In the genomic region with DNA sequence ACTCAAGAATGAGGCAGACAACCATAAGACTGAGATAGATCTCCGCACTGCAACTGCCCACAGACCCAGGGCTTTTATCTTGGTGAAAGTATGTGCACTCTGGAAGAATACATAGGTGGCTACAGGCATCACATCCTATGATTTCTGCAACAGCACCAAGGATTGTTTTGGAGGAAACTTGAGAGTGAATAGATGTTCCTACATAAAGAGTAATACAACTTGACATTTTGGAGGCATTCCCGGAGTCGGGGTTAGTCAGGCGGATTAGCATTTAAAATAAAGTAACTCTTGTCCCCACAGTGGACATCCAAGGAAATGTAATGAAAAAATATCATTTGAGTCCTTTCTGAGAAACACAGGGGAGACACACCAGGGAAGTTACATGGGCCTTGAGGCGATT, we compare ENCODE assay signal across 20 cellular contexts. TPM values are rescaled to one million over a fixed set of nuclear protein-coding genes. Genes with fewer than 3 reads are reported as not detected.
DNase-seq lines count a peak whose midpoint lies in the region; TF ChIP-seq lines count a peak whose summit lies in the region.
"Had no signal": no experiment of that assay in that cellular context is flagged by ENCODE, and none has a peak within 500 bp of the region (broad histone marks: within the 10 kb centered on the region; RNA-seq: fewer than 3 reads in every experiment).

No MANE protein-coding gene starts in this region.

- DNase-seq in MG63 (peak; percentile 30), amniotic stem cell (lab: John Stamatoyannopoulos, UW) (peak; percentile 50), fibroblast of gingiva (ENCODE audit: low read depth) (peak; percentile 70), iPS-NIHi7 (ENCODE audit: extremely low spot score) (no peak), GM13976 (ENCODE audit: low spot score) (no peak), DMS114 treated with DMSO at 0.1 percent for 48 hours (lab: John Stamatoyannopoulos, UW; ENCODE audit: unreplicated experiment) (no peak), HAP-1 (ENCODE audit: low spot score in 2 of 2) (no peak)
- DNase-seq: CD4-positive, CD25-positive, alpha-beta regulatory T cell; DMS79; NCI-H1417; NCI-H1694 treated with DMSO at 0.1 percent for 48 hours; NCI-H2081 treated with DMSO at 0.1 percent for 48 hours; NCI-H2171 treated with DMSO at 0.1 percent for 48 hours; NCI-H526; PC-3; SHP77 treated with DMSO at 0.1 percent for 48 hours had no signal

- no peak overlapping the region for H3K4me3 ChIP-seq in MG63
- no peak overlapping the region for H3K4me3 ChIP-seq in HAP-1
- H3K4me3 ChIP-seq: SK-N-MC had no signal

- H3K9me3 ChIP-seq in MG63 (no peaks in the 10 kb centered on the region), HAP-1 (no peaks in the 10 kb centered on the region)

- peaks cover 5% of the 10 kb centered on the region for H3K4me1 ChIP-seq in HAP-1

- TF ChIP-seq CTCF in GM13976 (IDR thresholded peaks at IDR 0.05; ENCODE audit: borderline replicate concordance, control extremely low read depth, extremely low read depth, insufficient read depth, missing control alignments): no peak

- in situ Hi-C loops in GM13976 (cut with MboI; ENCODE audit: low sequenced_read_pairs, unreplicated experiment): no loop called here
- in situ Hi-C loops in HAP-1 (cut with MboI; ENCODE audit: low sequenced_read_pairs): loop anchor here (25.0 kb wide), 2 partner anchors 113 to 262 kb away; no protein-coding TSS in a partner anchor

- H3K36me3 ChIP-seq in MG63 (no peaks in the 10 kb centered on the region), HAP-1 (replicated peaks) (no peaks in the 10 kb centered on the region)

- no peaks in the 10 kb centered on the region for H3K27me3 ChIP-seq in MG63
- H3K27me3 ChIP-seq in HAP-1 (ENCODE audit: low read depth): no peaks in the 10 kb centered on the region

RNA-seq across cellular contexts. Expression of gene TMEM174, which starts 26.7 kb away (rescaled TPM):
- total RNA-seq in MG63 (2014; rRNA removed; shearing (Covaris generic); ENCODE audit: low replicate concordance): not detected in 2 replicates
- total RNA-seq: A673; CD4-positive, CD25-positive, alpha-beta regulatory T cell; H4; MCF 10A; PC-3 had no signal

Comparison
In these comparisons a context has a peak if more than half of its experiments do, and no peak if none do; other contexts are left out.
1. DNase-seq: peak in MG63 (single experiment), amniotic stem cell (single experiment) and fibroblast of gingiva (single experiment); none in iPS-NIHi7 (single experiment), GM13976 (single experiment), DMS114 treated with DMSO at 0.1 percent for 48 hours (single experiment) and HAP-1 (0 of 2).